ENCODE assay signal across 19 cellular contexts in genomic region chr6:4162345-4162744, GRCh38. TPM values are rescaled to one million over a fixed set of nuclear protein-coding genes. Genes with fewer than 3 reads are reported as not detected.
DNase-seq lines count a peak whose midpoint lies in the region; ATAC-seq and TF ChIP-seq lines count a peak whose summit lies in the region.
"Had no signal": no experiment of that assay in that cellular context is flagged by ENCODE, and none has a peak within 500 bp of the region (broad histone marks: within the 10 kb centered on the region; RNA-seq: fewer than 3 reads in every experiment).

No MANE protein-coding gene starts in this region.

- no peak overlapping the region for H3K9ac ChIP-seq in H9 (ENCODE audit: extremely low read depth, insufficient read length, low read length)
- H3K9ac ChIP-seq in endodermal cell (ENCODE audit: extremely low read depth, low read length, poor library complexity, severe bottlenecking), result no peak overlapping the region
- H3K9ac ChIP-seq: SK-N-SH had no signal

- H3K27ac Mint-ChIP-seq in H9 (no peak overlapping the region), endodermal cell (no peak overlapping the region)

- no peaks in the 10 kb centered on the region for H3K4me1 Mint-ChIP-seq in H9
- no peaks in the 10 kb centered on the region for H3K4me1 Mint-ChIP-seq in endodermal cell

- H3K36me3 ChIP-seq in WERI-Rb-1, result no peaks in the 10 kb centered on the region
- no peaks in the 10 kb centered on the region for H3K36me3 ChIP-seq in endodermal cell (ENCODE audit: control insufficient read depth, insufficient read depth, low read length)

- CTCF ChIA-PET in AG04450 (lab: Charles Lee), result interaction anchor here (0.8 to 0.9 kb wide), 2 partner anchors 48 kb away, joined by 3 to 8 read pairs; no protein-coding TSS in a partner anchor

- H2BK5ac ChIP-seq in H9 (ENCODE audit: insufficient read length, low read length), result no peak overlapping the region

- no peak overlapping the region for H2AFZ ChIP-seq in H9 (ENCODE audit: low read length)

- H3K4me3 Mint-ChIP-seq in H9 (no peak overlapping the region), endodermal cell (no peak overlapping the region)

- no peak overlapping the region for H4K91ac ChIP-seq in H9 (ENCODE audit: insufficient read length, low read depth, low read length)

- H3K4me1 ChIP-seq in H9 (ENCODE audit: insufficient read depth, low read length) (no peaks in the 10 kb centered on the region), endodermal cell (ENCODE audit: control insufficient read depth, insufficient read depth, low read length) (no peaks in the 10 kb centered on the region)
- H3K4me1 ChIP-seq: A549 had no signal

- WGBS in H9 (ENCODE audit: extremely low coverage, insufficient read length, low lambda C conversion rate), result no CpG with 5 or more reads among the region's 2 CpGs
- whole genome bisulfite sequencing in endodermal cell (ENCODE audit: insufficient coverage in 1 of 2, insufficient read length in 1 of 2), 2 experiments, result 78 to 82% methylated on average over 1 to 2 of the region's 2 CpGs

- no peaks in the 10 kb centered on the region for H4K20me1 ChIP-seq in H9 (ENCODE audit: control insufficient read depth, insufficient read depth, insufficient read length)

- H3K14ac ChIP-seq in H9 (ENCODE audit: insufficient read depth, low read length), result no peak overlapping the region

- no peak overlapping the region for H4K5ac ChIP-seq in H9 (ENCODE audit: insufficient read length, low read depth, low read length)

- H2BK20ac ChIP-seq in H9 (ENCODE audit: low read depth, low read length, poor library complexity, severe bottlenecking), result no peak overlapping the region

- no peaks in the 10 kb centered on the region for H3K79me2 ChIP-seq in H9 (ENCODE audit: insufficient read depth, low read length)

- H3T11ph ChIP-seq in H9 (ENCODE audit: low read length), result no peak overlapping the region

- H3K9me3 ChIP-seq in AG04450 (ENCODE audit: control insufficient read depth, insufficient read depth, low read length) (peaks cover 3% of the 10 kb centered on the region; the same call in 1 of the 2 replicates), H9 (ENCODE audit: control insufficient read depth, low read depth, low read length) (no peaks in the 10 kb centered on the region), WERI-Rb-1 (ENCODE audit: severe bottlenecking) (peaks cover 5% of the 10 kb centered on the region), endodermal cell (ENCODE audit: control insufficient read depth, low read length) (no peaks in the 10 kb centered on the region)
- H3K9me3 ChIP-seq: A549, SK-N-SH had no signal

- POLR2A ChIA-PET in AG04450 (lab: Yijun Ruan, JAX), result no interaction called here

- peaks cover 3 to 5% (median 4%) of the 10 kb centered on the region in 3 experiments; a peak in 4 of 7 replicates for H3K36me3 Mint-ChIP-seq in H9 (ENCODE audit: insufficient read depth in 1 of 3, low read depth in 3 of 3)
- H3K36me3 Mint-ChIP-seq in endodermal cell (ENCODE audit: low read depth), result no peaks in the 10 kb centered on the region

- no peaks in the 10 kb centered on the region for H3K23me2 ChIP-seq in H9 (ENCODE audit: insufficient read length, low read depth, low read length, poor library complexity, severe bottlenecking)

- no peak overlapping the region for H2BK120ac ChIP-seq in H9 (ENCODE audit: low read depth, low read length, poor library complexity, severe bottlenecking)

- H3K27me3 ChIP-seq in AG04450 (ENCODE audit: control insufficient read depth, insufficient read depth, low read length) (peaks cover 24% of the 10 kb centered on the region), H9 (ENCODE audit: insufficient read depth, low read length) (no peaks in the 10 kb centered on the region), WERI-Rb-1 (ENCODE audit: insufficient read depth, low read depth, severe bottlenecking) (no peaks in the 10 kb centered on the region), endodermal cell (ENCODE audit: control insufficient read depth, insufficient read depth, low read length, poor library complexity, severe bottlenecking) (no peaks in the 10 kb centered on the region)

- H2BK12ac ChIP-seq in H9 (ENCODE audit: insufficient read length, low read depth, low read length), result no peak overlapping the region

- H3K27ac ChIP-seq in AG04450 (ENCODE audit: low read depth, low read length) (no peak overlapping the region), H9 (ENCODE audit: insufficient read length, low read depth, low read length) (no peak overlapping the region), WERI-Rb-1 (no peak overlapping the region), endodermal cell (ENCODE audit: low read depth, low read length) (no peak overlapping the region)
- H3K27ac ChIP-seq: A549, C4-2B had no signal

- no peak overlapping the region for H3K18ac ChIP-seq in H9 (ENCODE audit: insufficient read length, low read depth, low read length)

- H4K8ac ChIP-seq in H9 (replicated peaks; ENCODE audit: insufficient read length, low read depth, low read length), result no peak overlapping the region

- H2AK5ac ChIP-seq in H9 (ENCODE audit: insufficient read length, low read length), result no peak overlapping the region

- H3K56ac ChIP-seq in H9 (ENCODE audit: insufficient read length, low read depth, low read length), result no peak overlapping the region

- peak; percentile 9; the same call in 1 of the 2 replicates for TF ChIP-seq CTCF in AG04450 (IDR thresholded peaks at IDR 0.05; ENCODE audit: low read depth, low read length)
- TF ChIP-seq CTCF in H9 (conservative IDR thresholded peaks at IDR 0.05), result peak; percentile 32; the same call in 1 of the 3 replicates
- peak; percentile 30; the same call in 1 of the 2 replicates for TF ChIP-seq CTCF in WERI-Rb-1 (IDR thresholded peaks at IDR 0.05; ENCODE audit: low read depth, low read length)
- peak; percentile 52 for TF ChIP-seq CTCF in endodermal cell (conservative IDR thresholded peaks at IDR 0.05)
- no peak for TF ChIP-seq CTCF in omental fat pad (IDR thresholded peaks at IDR 0.05)

- H3K23ac ChIP-seq in H9 (ENCODE audit: insufficient read length, low read depth, low read length), result no peak overlapping the region

- H3K4me3 ChIP-seq in AG04450 (ENCODE audit: low read depth, low read length) (no peak overlapping the region), WERI-Rb-1 (ENCODE audit: low read depth, low read length) (no peak overlapping the region), endodermal cell (ENCODE audit: low read length) (no peak overlapping the region)
- H3K4me3 ChIP-seq: A549 had no signal

- H2BK15ac ChIP-seq in H9 (ENCODE audit: low read depth, low read length), result no peak overlapping the region

- H3K4me2 ChIP-seq in H9 (ENCODE audit: insufficient read depth, insufficient read length, low read length), result no peak overlapping the region
- H3K4me2 ChIP-seq: A549, SK-N-SH had no signal

- H3K4ac ChIP-seq in H9 (ENCODE audit: low read depth, low read length), result no peak overlapping the region

- H3K27me3 Mint-ChIP-seq in H9 (ENCODE audit: low read depth) (peaks cover 4% of the 10 kb centered on the region), endodermal cell (ENCODE audit: insufficient read depth) (no peaks in the 10 kb centered on the region)

- no peak for ATAC-seq in omental fat pad (ENCODE audit: low FRiP score)
- ATAC-seq: A549 had no signal

- DNase-seq in AG04450 (ENCODE audit: low read depth, low spot score) (no peak), H9 (no peak), WERI-Rb-1 (no peak), endodermal cell (no peak), omental fat pad (ENCODE audit: low spot score) (no peak), cerebellar nuclear complex (lab: John Stamatoyannopoulos, UW) (no peak), NCI-H446 treated with DMSO at 0.1 percent for 48 hours (lab: John Stamatoyannopoulos, UW) (no peak), GM03348 (ENCODE audit: low spot score) (no peak)
- DNase-seq: HCEC 1CT, KG1, NCI-H1092, NCI-H146, NCI-H2081, NCI-H510A, NCI-H774, Right ventricle myocardium superior, SK-N-SH had no signal

- H3K9me3 Mint-ChIP-seq in H9 (peaks cover 4 to 8% of the 10 kb centered on the region in 2 experiments; a peak in 4 of 5 replicates), endodermal cell (peaks cover 11% of the 10 kb centered on the region)

- H3K79me1 ChIP-seq in H9 (ENCODE audit: insufficient read depth, low read depth, low read length, poor library complexity, severe bottlenecking), result no peaks in the 10 kb centered on the region

RNA-seq across cellular contexts. Expression of gene ECI2, which starts 27.0 kb away (rescaled TPM):
- polyA plus RNA-seq in AG04450 (2011; rRNA removed), result 83.7 and 88.4 TPM in 2 replicates
- 44.8 and 49.7 TPM in 2 replicates for polyA minus RNA-seq in AG04450 (2011; rRNA and poly(A)+ RNA removed)
- total RNA-seq in H9 (2021), result 66.1 and 67.5 TPM in 2 replicates
- total RNA-seq in endodermal cell, result 10 to 100 TPM; 40.4 to 58.2 TPM
- 66.9 TPM for polyA plus RNA-seq in endodermal cell (2013, experiment 1 of 2)
- 67.6 TPM for polyA plus RNA-seq in endodermal cell (2013, experiment 2 of 2)
- 10 to 100 TPM; 48.8 to 82.2 (median 69.1) TPM for total RNA-seq in omental fat pad

Comparison
In these comparisons a context has a peak if more than half of its experiments do, and no peak if none do; other contexts are left out.
1. CTCF ChIP-seq: peak in AG04450 (single experiment), H9 (single experiment), WERI-Rb-1 (single experiment) and endodermal cell (single experiment); none in omental fat pad (0 of 3).